In genomic region chr2:121532894-121533293, GRCh38 we compare ENCODE assay signal across 10 cellular contexts. TPM values are rescaled to one million over a fixed set of nuclear protein-coding genes. Genes with fewer than 3 reads are reported as not detected.
A peak's percentile ranks its signal among the peaks of the same experiment; 100 is the strongest.
DNase-seq lines count a peak whose midpoint lies in the region; TF ChIP-seq lines count a peak whose summit lies in the region.
"Had no signal": no experiment of that assay in that cellular context is flagged by ENCODE, and none has a peak within 500 bp of the region (broad histone marks: within the 10 kb centered on the region; RNA-seq: fewer than 3 reads in every experiment).

No MANE protein-coding gene starts in this region.

- H3K4me3 Mint-ChIP-seq in progenitor cell of endocrine pancreas (ENCODE audit: low read depth): no peak overlapping the region

- H4K20me1 ChIP-seq in mammary epithelial cell (ENCODE audit: insufficient read depth, low read length): no peaks in the 10 kb centered on the region

- no peaks in the 10 kb centered on the region for H3K27me3 ChIP-seq in mammary epithelial cell (ENCODE audit: insufficient read depth, low read length)
- H3K27me3 ChIP-seq in dorsolateral prefrontal cortex: no peaks in the 10 kb centered on the region

- no peaks in the 10 kb centered on the region for H3K27me3 Mint-ChIP-seq in progenitor cell of endocrine pancreas

- peak overlapping the region; percentile 93 for H3K27ac Mint-ChIP-seq in progenitor cell of endocrine pancreas

- no peaks in the 10 kb centered on the region for H3K9me3 Mint-ChIP-seq in progenitor cell of endocrine pancreas (ENCODE audit: low read depth)

- H3K4me1 Mint-ChIP-seq in progenitor cell of endocrine pancreas (ENCODE audit: low read depth): peaks cover 33% of the 10 kb centered on the region

- no peaks in the 10 kb centered on the region for H3K36me3 ChIP-seq in mammary epithelial cell (ENCODE audit: insufficient read depth, low read length)

- H3K4me2 ChIP-seq in mammary epithelial cell (ENCODE audit: insufficient read depth, low read depth, low read length): peak overlapping the region; percentile 77

- no peak overlapping the region for H3K4me3 ChIP-seq in mammary epithelial cell (replicated peaks in 1 of 3; ENCODE audit: insufficient read depth in 1 of 3, low read depth in 2 of 3, low read length in 3 of 3)
- H3K4me3 ChIP-seq in dorsolateral prefrontal cortex: no peak overlapping the region

- WGBS in mammary epithelial cell (ENCODE audit: low coverage, missing lambda C conversion rate): 13% methylated on average over 5 of the region's 6 CpGs

- intact Hi-C loops in mammary epithelial cell (cut with micrococcal nuclease) (loop anchor here (5.0 kb wide), 2 partner anchors 64 to 204 kb away; partner anchors contain the start of gene NIFK), dorsolateral prefrontal cortex (cut with DNase I) (loop anchor here (5.0 kb wide), 5 partner anchors 34 to 224 kb away; partner anchors contain the start of genes NIFK (in 2 of the 2) and TSN (in 1 of the 2)), posterior vena cava (cut with DNase I) (loop anchor here (5.0 to 10.0 kb wide), 3 partner anchors 114 to 182 kb away; partner anchors contain the start of gene CLASP1 (in 1 of the 2))

- H3K79me2 ChIP-seq in mammary epithelial cell (ENCODE audit: insufficient read depth, low read length): peaks cover 76% of the 10 kb centered on the region

- H3K27ac ChIP-seq in mammary epithelial cell (ENCODE audit: insufficient read depth, low read depth, low read length): peak overlapping the region; percentile 98
- H3K27ac ChIP-seq in dorsolateral prefrontal cortex: peak overlapping the region in 23 of 59 donors; percentile 5 to 99 (median 32)

- no peak for TF ChIP-seq CTCF in mammary epithelial cell (conservative IDR thresholded peaks at IDR 0.05 in 1 of 2, IDR thresholded peaks at IDR 0.05 in 1 of 2; ENCODE audit: extremely low read depth in 1 of 2, insufficient read depth in 1 of 2, low read depth in 1 of 2, low read length in 2 of 2)
- no peak for TF ChIP-seq CTCF in progenitor cell of endocrine pancreas (IDR thresholded peaks at IDR 0.05; ENCODE audit: unreplicated experiment)
- TF ChIP-seq CTCF in dorsolateral prefrontal cortex (IDR thresholded peaks at IDR 0.05 in 54 of 56, conservative IDR thresholded peaks at IDR 0.05 in 2 of 56; ENCODE audit: low read depth in 1 of 56, partially characterized antibody in 56 of 56): no peak

- H2AFZ ChIP-seq in mammary epithelial cell (ENCODE audit: low read depth, low read length): no peak overlapping the region

- H3K9me3 ChIP-seq in mammary epithelial cell (replicated peaks; ENCODE audit: insufficient read depth, low read length): no peaks in the 10 kb centered on the region

- BruUV-seq in mammary epithelial cell (replicated peaks; lab: Mats Ljungman, UMichigan): no TSS peak

- no peak overlapping the region for H3K9ac ChIP-seq in mammary epithelial cell (ENCODE audit: insufficient read depth, low read length)

- in situ Hi-C loops in mammary epithelial cell (cut with MboI; ENCODE audit: low sequenced_read_pairs in 2 of 2): loop anchor here in 1 of 2 donors (5.0 kb wide), 1 partner anchor 184 kb away; no protein-coding TSS in a partner anchor

- dilution Hi-C loops in mammary epithelial cell (cut with HindIII; ENCODE audit: low sequenced_read_pairs): loop anchor here (10.0 kb wide), 1 partner anchor 92 kb away; no protein-coding TSS in a partner anchor

- H3K4me1 ChIP-seq in mammary epithelial cell (ENCODE audit: insufficient read depth, low read length): peaks cover 35% of the 10 kb centered on the region

- CTCF ChIA-PET in mammary epithelial cell (lab: Charles Lee; ENCODE audit: low non-redundant PET): no interaction called here

- DNase-seq in NCI-H2171 treated with DMSO at 0.1 percent for 48 hours (lab: John Stamatoyannopoulos, UW) (peak; percentile 51), NCI-H2171 (lab: John Stamatoyannopoulos, UW) (no peak), M059J (ENCODE audit: low read depth) (peak; percentile 12), mammary epithelial cell (peak; percentile 79), progenitor cell of endocrine pancreas (ENCODE audit: low spot score, unreplicated experiment) (no peak), dorsolateral prefrontal cortex (no peak), germinal center (ENCODE audit: low spot score) (no peak), posterior vena cava (ENCODE audit: low spot score) (no peak)
- DNase-seq: NCI-H1048; stimulated activated CD8-positive, alpha-beta memory T cell treated with anti-CD3 and anti-CD28 coated beads, Interleukin-4, amount 100 ng/mL, for 48 hours had no signal

- H3K36me3 Mint-ChIP-seq in progenitor cell of endocrine pancreas (ENCODE audit: insufficient read depth): peaks cover 2% of the 10 kb centered on the region

RNA-seq across cellular contexts. Expression of gene RNU4ATAC, which starts 2.2 kb away (rescaled TPM):
- under 0.01 TPM in 1 of 2 replicates, not detected in the other for total RNA-seq in M059J (2014; rRNA removed; shearing (Covaris generic))
- total RNA-seq in mammary epithelial cell (under 1 TPM in 1 of 2 donors, not detected in 1; under 0.01 TPM), progenitor cell of endocrine pancreas (not detected in 2 replicates), dorsolateral prefrontal cortex (10 to 100 TPM in 2 of 120 experiments, not detected in 118; 19.6 to 23.6 TPM), posterior vena cava (not detected)
- not detected for polyA plus RNA-seq in mammary epithelial cell
- not detected for polyA minus RNA-seq in mammary epithelial cell

Comparison
In these comparisons a context has a peak if more than half of its experiments do, and no peak if none do; other contexts are left out.
1. DNase-seq: peak in NCI-H2171 treated with DMSO at 0.1 percent for 48 hours (single experiment), M059J (single experiment) and mammary epithelial cell (single experiment); none in NCI-H2171 (single experiment), progenitor cell of endocrine pancreas (single experiment), dorsolateral prefrontal cortex (0 of 10), germinal center (single experiment) and posterior vena cava (single experiment).